Comparison of ENCODE assay signal across 9 cellular contexts in genomic region chr7:138002828-138003189, GRCh38. TPM values are rescaled to one million over a fixed set of nuclear protein-coding genes. Genes with fewer than 3 reads are reported as not detected.
DNase-seq lines count a peak whose midpoint lies in the region; ATAC-seq, FAIRE-seq and TF ChIP-seq lines count a peak whose summit lies in the region.
"Had no signal": no experiment of that assay in that cellular context is flagged by ENCODE, and none has a peak within 500 bp of the region (broad histone marks: within the 10 kb centered on the region; RNA-seq: fewer than 3 reads in every experiment).

No MANE protein-coding gene starts in this region.

- peaks cover 5% of the 10 kb centered on the region for H3K36me3 Mint-ChIP-seq in activated T-cell treated with anti-CD3 and anti-CD28 coated beads, Interleukin-2, amount 50 U/mL, for 4 hours (ENCODE audit: insufficient read depth)
- peaks cover 5 to 9% of the 10 kb centered on the region in 2 donors for H3K36me3 Mint-ChIP-seq in stimulated activated naive B cell treated with anti-CD40 and anti-IgM and Interleukin-4, amounts not matched to agents 10 μg/mL and 1 μg/mL and 100 μg/mL, for 72 hours

- peaks cover 3% of the 10 kb centered on the region for H4K20me1 ChIP-seq in keratinocyte (ENCODE audit: control insufficient read depth, extremely low read depth, insufficient read depth, low read length)

- H3K9me3 Mint-ChIP-seq in activated T-cell treated with anti-CD3 and anti-CD28 coated beads, Interleukin-2, amount 50 U/mL, for 4 hours: no peaks in the 10 kb centered on the region
- no peaks in the 10 kb centered on the region for H3K9me3 Mint-ChIP-seq in stimulated activated naive B cell treated with anti-CD40 and anti-IgM and Interleukin-4, amounts not matched to agents 10 μg/mL and 1 μg/mL and 100 μg/mL, for 72 hours

- H3K27ac ChIP-seq in VCaP (peak overlapping the region; percentile 19; the same call in 1 of the 2 replicates), keratinocyte (ENCODE audit: control insufficient read depth, insufficient read depth, low read length) (peak overlapping the region; percentile 0)
- H3K27ac ChIP-seq: brain microvascular endothelial cell had no signal

- peak overlapping the region; percentile 34 for H2AFZ ChIP-seq in keratinocyte (ENCODE audit: control insufficient read depth, low read length)

- no peak overlapping the region for H3K27ac Mint-ChIP-seq in stimulated activated naive B cell treated with anti-CD40 and anti-IgM and Interleukin-4, amounts not matched to agents 10 μg/mL and 1 μg/mL and 100 μg/mL, for 72 hours

- no peak overlapping the region for H3K4me3 ChIP-seq in keratinocyte (ENCODE audit: control insufficient read depth in 2 of 3, extremely low read depth in 1 of 3, insufficient read depth in 2 of 3, low read depth in 1 of 3, low read length in 3 of 3)

- dilution Hi-C loops in keratinocyte (cut with MboI; ENCODE audit: extremely low pct_ligation_motif_present, low sequenced_read_pairs): no loop called here

- no peaks in the 10 kb centered on the region for H3K36me3 ChIP-seq in keratinocyte (ENCODE audit: control insufficient read depth in 2 of 2, extremely low read depth in 1 of 2, insufficient read depth in 2 of 2, low read length in 2 of 2)

- no peak for ATAC-seq in activated T-cell treated with anti-CD3 and anti-CD28 coated beads, Interleukin-2, amount 50 U/mL, for 4 hours
- no peak for ATAC-seq in stimulated activated naive B cell treated with anti-CD40 and anti-IgM and Interleukin-4, amounts not matched to agents 10 μg/mL and 1 μg/mL and 100 μg/mL, for 72 hours (replicated peaks)
- ATAC-seq in HG02798 (IDR thresholded peaks at IDR 0.05; ENCODE audit: poor library complexity, unreplicated experiment): no peak
- no peak for ATAC-seq in GM18909 (IDR thresholded peaks at IDR 0.05; ENCODE audit: poor library complexity, unreplicated experiment)
- no peak for ATAC-seq in GM18868 (IDR thresholded peaks at IDR 0.05; ENCODE audit: unreplicated experiment)

- H3K4me2 ChIP-seq in keratinocyte (ENCODE audit: control insufficient read depth, extremely low read depth, insufficient read depth, low read depth, low read length): peak overlapping the region; percentile 5

- no peak for FAIRE-seq in keratinocyte (lab: Jason Lieb, UNC)

- H3K4me3 Mint-ChIP-seq in activated T-cell treated with anti-CD3 and anti-CD28 coated beads, Interleukin-2, amount 50 U/mL, for 4 hours: peak overlapping the region; percentile 94
- H3K4me3 Mint-ChIP-seq in stimulated activated naive B cell treated with anti-CD40 and anti-IgM and Interleukin-4, amounts not matched to agents 10 μg/mL and 1 μg/mL and 100 μg/mL, for 72 hours: peak overlapping the region; percentile 35 to 92

- no peaks in the 10 kb centered on the region for H3K27me3 Mint-ChIP-seq in activated T-cell treated with anti-CD3 and anti-CD28 coated beads, Interleukin-2, amount 50 U/mL, for 4 hours (ENCODE audit: low read depth)
- H3K27me3 Mint-ChIP-seq in stimulated activated naive B cell treated with anti-CD40 and anti-IgM and Interleukin-4, amounts not matched to agents 10 μg/mL and 1 μg/mL and 100 μg/mL, for 72 hours: no peaks in the 10 kb centered on the region

- DNase-seq in activated T-cell treated with anti-CD3 and anti-CD28 coated beads, Interleukin-2, amount 50 U/mL, for 4 hours: no peak
- no peak for DNase-seq in activated T-cell treated with anti-CD3 and anti-CD28 coated beads, Interleukin-2, amount 50 U/mL, for 1 hour
- DNase-seq in keratinocyte (ENCODE audit: low read depth, low spot score): no peak
- DNase-seq in stimulated activated naive B cell treated with anti-CD40 and anti-IgM and Interleukin-4, amounts not matched to agents 10 μg/mL and 1 μg/mL and 100 μg/mL, for 72 hours: no peak

- no peaks in the 10 kb centered on the region for H3K9me1 ChIP-seq in keratinocyte (ENCODE audit: control insufficient read depth, extremely low read depth, insufficient read depth, low read length)

- peaks cover 32% of the 10 kb centered on the region for H3K79me2 ChIP-seq in keratinocyte (ENCODE audit: control insufficient read depth, insufficient read depth, low read length)

- peaks cover 23% of the 10 kb centered on the region for H3K4me1 ChIP-seq in keratinocyte (ENCODE audit: control insufficient read depth, extremely low read depth, insufficient read depth, low read length)

- no peak overlapping the region for H3K9ac ChIP-seq in keratinocyte (ENCODE audit: control insufficient read depth, extremely low read depth, insufficient read depth, low read length)

- peaks cover 26% of the 10 kb centered on the region for H3K4me1 Mint-ChIP-seq in activated T-cell treated with anti-CD3 and anti-CD28 coated beads, Interleukin-2, amount 50 U/mL, for 4 hours (ENCODE audit: low read depth)
- peaks cover 18 to 37% of the 10 kb centered on the region in 2 donors for H3K4me1 Mint-ChIP-seq in stimulated activated naive B cell treated with anti-CD40 and anti-IgM and Interleukin-4, amounts not matched to agents 10 μg/mL and 1 μg/mL and 100 μg/mL, for 72 hours

- H3K27me3 ChIP-seq in keratinocyte (ENCODE audit: control insufficient read depth, extremely low read depth, insufficient read depth, low read length): no peaks in the 10 kb centered on the region
- H3K27me3 ChIP-seq: brain microvascular endothelial cell had no signal

- H3K9me3 ChIP-seq in keratinocyte (ENCODE audit: control insufficient read depth, low read depth, low read length): no peaks in the 10 kb centered on the region

- TF ChIP-seq CTCF in VCaP (conservative IDR thresholded peaks at IDR 0.05): no peak
- TF ChIP-seq CTCF in keratinocyte (optimal IDR thresholded peaks at IDR 0.05 in 1 of 3, IDR thresholded peaks at IDR 0.05 in 1 of 3, conservative IDR thresholded peaks at IDR 0.05 in 1 of 3; ENCODE audit: extremely low read depth in 1 of 3, insufficient read depth in 2 of 3, low read length in 3 of 3): no peak

RNA-seq across cellular contexts. Expression of gene CREB3L2, which starts 0.9 kb away (rescaled TPM):
- 10 to 100 TPM; 28.1 to 34.6 (median 29.8) TPM for total RNA-seq in activated T-cell treated with anti-CD3 and anti-CD28 coated beads, Interleukin-2, amount 50 U/mL, for 4 hours
- 8.6 to 15.9 TPM (median 12.8 TPM) in 3 replicates for polyA plus RNA-seq in keratinocyte
- polyA plus RNA-seq in keratinocyte (2011; ENCODE audit: low read depth): 3.7 TPM
- polyA plus RNA-seq in keratinocyte (2011; cell fraction: cytosol; rRNA removed): 8.2 and 11.6 TPM in 2 replicates
- 28.8 and 29.1 TPM in 2 replicates for polyA plus RNA-seq in keratinocyte (2011; cell fraction: nucleus; rRNA removed)
- polyA plus RNA-seq in keratinocyte (2012; ENCODE audit: low replicate concordance): 6.9 and 13.8 TPM in 2 replicates
- 18.3 to 36.5 TPM (median 21.4 TPM) in 3 replicates for polyA minus RNA-seq in keratinocyte
- polyA minus RNA-seq in keratinocyte (2011; cell fraction: cytosol; rRNA and poly(A)+ RNA removed): 17.1 TPM
- 40.2 and 45.5 TPM in 2 replicates for polyA minus RNA-seq in keratinocyte (2011; cell fraction: nucleus; rRNA and poly(A)+ RNA removed)
